7 cellular contexts compared by ENCODE assay signal in the genomic region with DNA sequence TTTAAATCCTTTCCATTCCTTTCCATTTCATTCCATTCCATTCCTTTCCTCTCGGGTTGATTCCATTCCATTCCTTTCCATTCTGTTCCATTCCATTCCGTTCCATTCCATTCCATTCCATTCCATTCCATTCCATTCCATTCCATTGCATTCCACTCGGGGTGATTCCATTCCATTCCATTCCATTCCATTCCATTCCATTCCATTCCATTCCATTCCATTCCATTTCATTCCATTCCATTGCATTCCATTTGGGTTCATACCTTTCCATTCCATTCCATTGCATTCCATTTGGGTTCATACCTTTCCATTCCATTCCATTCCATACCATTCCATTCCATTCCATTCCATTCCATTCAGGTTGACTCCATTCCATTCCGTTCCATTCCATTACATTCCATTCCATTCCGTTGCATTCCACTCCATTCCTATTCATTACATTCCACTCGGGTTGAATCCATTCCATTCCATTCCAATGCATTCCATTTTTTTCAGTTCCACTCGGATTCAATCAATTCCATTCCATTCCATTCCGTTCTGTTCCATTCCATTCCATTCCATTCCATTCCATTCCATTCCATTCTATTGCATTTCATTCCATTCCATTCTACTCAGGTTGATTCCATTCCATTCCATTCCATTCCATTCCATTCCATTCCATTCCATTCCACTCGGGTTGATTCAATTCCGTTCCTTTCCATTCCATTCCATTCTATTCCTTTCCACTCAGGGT.
DNase-seq lines count a peak whose midpoint lies in the region; ATAC-seq, FAIRE-seq and TF ChIP-seq lines count a peak whose summit lies in the region.
"Not testable (repeated sequence)": the region's sequence is repeated elsewhere in the genome, so short reads cannot be mapped to it uniquely, and the experiment has no call there.

No MANE protein-coding gene starts in this region.

- not testable (repeated sequence) for H3K18ac ChIP-seq in mesendoderm (ENCODE audit: low read length)

- ATAC-seq in heart left ventricle: peak in 3 of 4 donors; percentile 28 to 43 (median 33)
- peak; percentile 19 for ATAC-seq in stimulated activated effector memory CD8-positive, alpha-beta T cell treated with anti-CD3 and anti-CD28 coated beads, Interleukin-12 subunit alpha, Interleukin-12 subunit beta, amount 100 ng/mL, for 72 hours

- not testable (repeated sequence) for H3K4me2 ChIP-seq in astrocyte (ENCODE audit: low read length); mesendoderm (ENCODE audit: low read length)

- not testable (repeated sequence) for H3K4me3 Mint-ChIP-seq in astrocyte (ENCODE audit: unreplicated experiment); stimulated activated effector memory CD8-positive, alpha-beta T cell treated with anti-CD3 and anti-CD28 coated beads, Interleukin-12 subunit alpha, Interleukin-12 subunit beta, amount 100 ng/mL, for 72 hours
- H3K4me3 Mint-ChIP-seq in endothelial cell (ENCODE audit: unreplicated experiment): peak overlapping the region; percentile 0

- H2AFZ ChIP-seq in astrocyte (ENCODE audit: low read depth, low read length): not testable (repeated sequence)

- H4K8ac ChIP-seq in mesendoderm (ENCODE audit: low read depth, low read length): not testable (repeated sequence)

- not testable (repeated sequence) for H3K4me1 Mint-ChIP-seq in astrocyte (ENCODE audit: low read depth, unreplicated experiment); endothelial cell (ENCODE audit: unreplicated experiment)
- H3K4me1 Mint-ChIP-seq in stimulated activated effector memory CD8-positive, alpha-beta T cell treated with anti-CD3 and anti-CD28 coated beads, Interleukin-12 subunit alpha, Interleukin-12 subunit beta, amount 100 ng/mL, for 72 hours: peaks cover 30% of the 10 kb centered on the region

- H2AK5ac ChIP-seq in mesendoderm (ENCODE audit: low read length): not testable (repeated sequence)

- H3K36me3 ChIP-seq in HUES64 (ENCODE audit: insufficient read depth, low read length); astrocyte (ENCODE audit: insufficient read depth, low read length); heart left ventricle; mesendoderm (ENCODE audit: control insufficient read depth, insufficient read depth, low read length): not testable (repeated sequence)

- H3K9me3 ChIP-seq in HUES64 (ENCODE audit: insufficient read depth, low read depth, low read length) (peaks cover 98% of the 10 kb centered on the region), astrocyte (ENCODE audit: insufficient read depth, low read depth, low read length) (peaks cover 73% of the 10 kb centered on the region), heart left ventricle (peaks cover 0 to 92% (median 33%) of the 10 kb centered on the region in 12 donors)

- H3K27ac Mint-ChIP-seq in astrocyte (ENCODE audit: unreplicated experiment); endothelial cell (ENCODE audit: unreplicated experiment); stimulated activated effector memory CD8-positive, alpha-beta T cell treated with anti-CD3 and anti-CD28 coated beads, Interleukin-12 subunit alpha, Interleukin-12 subunit beta, amount 100 ng/mL, for 72 hours: not testable (repeated sequence)

- not testable (repeated sequence) for H3K56ac ChIP-seq in mesendoderm (ENCODE audit: low read length)

- not testable (repeated sequence) for H2BK15ac ChIP-seq in mesendoderm (replicated peaks; ENCODE audit: low read depth)

- DNase-seq in astrocyte (ENCODE audit: low read depth) (peak; percentile 34), kidney tubule cell (ENCODE audit: low spot score) (peak; percentile 17), mesendoderm (peak; percentile 51)
- not testable (repeated sequence) for DNase-seq in endothelial cell (ENCODE audit: low spot score); heart left ventricle; stimulated activated effector memory CD8-positive, alpha-beta T cell treated with anti-CD3 and anti-CD28 coated beads, Interleukin-12 subunit alpha, Interleukin-12 subunit beta, amount 100 ng/mL, for 72 hours (ENCODE audit: low spot score in 2 of 2)

- H4K5ac ChIP-seq in mesendoderm (ENCODE audit: low read length): not testable (repeated sequence)

- not testable (repeated sequence) for H3K79me1 ChIP-seq in mesendoderm (ENCODE audit: low read length)

- not testable (repeated sequence) for TF ChIP-seq CTCF in astrocyte (IDR thresholded peaks at IDR 0.05; ENCODE audit: insufficient read depth, low read depth, low read length); endothelial cell (IDR thresholded peaks at IDR 0.05; ENCODE audit: unreplicated experiment); heart left ventricle (IDR thresholded peaks at IDR 0.05)

- H3K27ac ChIP-seq in HUES64 (ENCODE audit: low read depth, low read length); astrocyte (ENCODE audit: low read depth, low read length); heart left ventricle; mesendoderm (ENCODE audit: low read depth, low read length): not testable (repeated sequence)

- intact Hi-C loops in heart left ventricle (cut with DNase I): loop anchor here in 1 of 10 donors (10.0 kb wide), 1 partner anchor 46 kb away; no protein-coding TSS in a partner anchor

- not testable (repeated sequence) for H3K23ac ChIP-seq in mesendoderm (ENCODE audit: low read length)

- H3K9me3 Mint-ChIP-seq in astrocyte (ENCODE audit: unreplicated experiment) (peaks cover 78% of the 10 kb centered on the region), endothelial cell (ENCODE audit: unreplicated experiment) (peaks cover 67% of the 10 kb centered on the region)
- H3K9me3 Mint-ChIP-seq in stimulated activated effector memory CD8-positive, alpha-beta T cell treated with anti-CD3 and anti-CD28 coated beads, Interleukin-12 subunit alpha, Interleukin-12 subunit beta, amount 100 ng/mL, for 72 hours: peaks cover 55% of the 10 kb centered on the region

- FAIRE-seq in astrocyte (lab: Jason Lieb, UNC): not testable (repeated sequence)

- not testable (repeated sequence) for H3K4ac ChIP-seq in mesendoderm (ENCODE audit: low read depth, low read length)

- not testable (repeated sequence) for H2BK120ac ChIP-seq in mesendoderm (ENCODE audit: low read depth, low read length)

- H3K9ac ChIP-seq in HUES64 (ENCODE audit: low read depth, low read length); astrocyte (ENCODE audit: low read length); mesendoderm (ENCODE audit: low read length): not testable (repeated sequence)

- H3K4me3 ChIP-seq in HUES64 (ENCODE audit: low read length) (peak overlapping the region; percentile 0; the same call in 1 of the 2 replicates), mesendoderm (ENCODE audit: low read length) (peak overlapping the region; percentile 2)
- H3K4me3 ChIP-seq in astrocyte (ENCODE audit: insufficient read depth, low read depth, low read length); heart left ventricle: not testable (repeated sequence)

- H3K36me3 Mint-ChIP-seq in astrocyte (ENCODE audit: low read depth, unreplicated experiment); stimulated activated effector memory CD8-positive, alpha-beta T cell treated with anti-CD3 and anti-CD28 coated beads, Interleukin-12 subunit alpha, Interleukin-12 subunit beta, amount 100 ng/mL, for 72 hours: not testable (repeated sequence)
- H3K36me3 Mint-ChIP-seq in endothelial cell (ENCODE audit: low read depth, unreplicated experiment): peaks cover 47% of the 10 kb centered on the region

- TF ChIP-seq POLR2A in heart left ventricle (IDR thresholded peaks at IDR 0.05): not testable (repeated sequence)

- H3K27me3 Mint-ChIP-seq in astrocyte (ENCODE audit: low read depth, unreplicated experiment): not testable (repeated sequence)
- H3K27me3 Mint-ChIP-seq in endothelial cell (ENCODE audit: unreplicated experiment): peaks cover 50% of the 10 kb centered on the region

- not testable (repeated sequence) for H3K27me3 ChIP-seq in HUES64 (ENCODE audit: insufficient read depth, low read length); astrocyte (ENCODE audit: insufficient read depth, low read length); heart left ventricle; mesendoderm (ENCODE audit: insufficient read depth, low read length, poor library complexity)

- H2BK5ac ChIP-seq in mesendoderm (ENCODE audit: low read length): not testable (repeated sequence)

- not testable (repeated sequence) for H4K20me1 ChIP-seq in astrocyte (ENCODE audit: insufficient read depth, low read length)

- H3K79me2 ChIP-seq in astrocyte (ENCODE audit: insufficient read depth, low read length); mesendoderm (ENCODE audit: control insufficient read depth, insufficient read depth, low read length): not testable (repeated sequence)

- H3K4me1 ChIP-seq in HUES64 (ENCODE audit: insufficient read depth, low read length); astrocyte (ENCODE audit: insufficient read depth, low read length); heart left ventricle; mesendoderm (ENCODE audit: control insufficient read depth, low read depth, low read length): not testable (repeated sequence)

- WGBS in HUES64: 51% methylated on average over 10 of the region's 10 CpGs
- 42 to 51% (median 45%) methylated on average over 10 of the region's 10 CpGs for WGBS in heart left ventricle, 4 donors
- WGBS in mesendoderm (ENCODE audit: extremely low coverage, insufficient coverage, low lambda C conversion rate): 98% methylated on average over 7 of the region's 10 CpGs
